ENCODE assay signal across 12 cellular contexts in the genomic region with DNA sequence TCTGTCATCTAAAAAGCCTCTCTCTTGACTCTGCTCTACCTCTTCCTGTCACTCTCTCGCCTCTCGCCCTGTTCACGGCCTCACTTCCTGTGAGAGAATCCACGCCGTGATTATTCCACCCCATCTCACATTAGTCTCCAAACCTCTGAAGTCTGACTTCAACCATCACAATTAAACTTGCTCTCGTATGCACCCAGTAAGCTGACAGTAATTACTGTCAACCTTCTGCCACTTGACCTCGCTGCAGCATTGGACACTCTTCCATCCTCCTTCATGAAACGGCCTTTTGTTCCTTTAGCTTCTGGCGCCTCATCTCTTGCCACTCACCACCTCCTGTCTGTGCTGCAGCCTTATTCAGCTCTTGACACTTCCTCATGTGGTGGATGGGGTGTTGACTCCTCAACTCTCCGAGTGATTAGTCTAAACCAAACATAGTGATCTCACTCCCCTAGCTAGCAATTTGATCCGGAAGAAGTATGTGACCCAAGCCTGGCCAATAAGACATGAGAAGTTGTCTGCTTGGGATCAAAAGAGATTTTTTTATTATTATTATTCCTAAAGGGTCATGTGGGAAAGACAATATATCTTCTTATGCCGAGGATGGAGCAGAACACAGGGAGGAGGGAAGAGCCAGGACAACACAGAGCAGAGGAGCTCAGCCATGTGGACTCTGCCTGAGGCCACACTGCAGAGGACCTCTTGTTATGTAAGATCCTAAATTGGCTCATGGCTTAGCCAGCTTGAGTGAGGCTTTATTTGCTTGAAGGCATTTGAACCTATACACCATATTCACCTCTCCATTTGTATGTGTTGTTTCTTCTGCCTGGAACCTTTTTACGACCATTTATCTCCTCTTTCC. TPM values are rescaled to one million over a fixed set of nuclear protein-coding genes. Genes with fewer than 3 reads are reported as not detected.
DNase-seq lines count a peak whose midpoint lies in the region; ATAC-seq and TF ChIP-seq lines count a peak whose summit lies in the region.
"Had no signal": no experiment of that assay in that cellular context is flagged by ENCODE, and none has a peak within 500 bp of the region (broad histone marks: within the 10 kb centered on the region; RNA-seq: fewer than 3 reads in every experiment).

No MANE protein-coding gene starts in this region.

- no peak overlapping the region for H3T11ph ChIP-seq in H9 (ENCODE audit: low read length)

- H3K56ac ChIP-seq in H9 (ENCODE audit: insufficient read length, low read depth, low read length): no peak overlapping the region

- H2BK12ac ChIP-seq in H9 (ENCODE audit: insufficient read length, low read depth, low read length): no peak overlapping the region

- WGBS in H9 (ENCODE audit: extremely low coverage, insufficient read length, low lambda C conversion rate): no CpG with 5 or more reads among the region's 13 CpGs

- H4K5ac ChIP-seq in H9 (ENCODE audit: insufficient read length, low read depth, low read length): no peak overlapping the region

- no peak overlapping the region for H2BK5ac ChIP-seq in H9 (ENCODE audit: insufficient read length, low read length)

- H4K8ac ChIP-seq in H9 (replicated peaks; ENCODE audit: insufficient read length, low read depth, low read length): no peak overlapping the region

- H3K4me3 Mint-ChIP-seq in activated CD4-positive, alpha-beta memory T cell treated with anti-CD3 and anti-CD28 coated beads, Interleukin-2, amount 10 ng/mL, durations not matched to agents 7 days and 5 days: peak overlapping the region; percentile 69
- H3K4me3 Mint-ChIP-seq in effector memory CD8-positive, alpha-beta T cell: peak overlapping the region; percentile 82 to 87
- H3K4me3 Mint-ChIP-seq in H9: no peak overlapping the region
- H3K4me3 Mint-ChIP-seq: WTC11 had no signal

- no peak overlapping the region for H2BK20ac ChIP-seq in H9 (ENCODE audit: low read depth, low read length, poor library complexity, severe bottlenecking)

- H3K18ac ChIP-seq in H9 (ENCODE audit: insufficient read length, low read depth, low read length): no peak overlapping the region

- ATAC-seq in effector memory CD8-positive, alpha-beta T cell (replicated peaks): peak; percentile 84
- ATAC-seq: WTC11 had no signal

- H4K91ac ChIP-seq in H9 (ENCODE audit: insufficient read length, low read depth, low read length): no peak overlapping the region

- peaks cover 15% of the 10 kb centered on the region for H3K36me3 Mint-ChIP-seq in activated CD4-positive, alpha-beta memory T cell treated with anti-CD3 and anti-CD28 coated beads, Interleukin-2, amount 10 ng/mL, durations not matched to agents 7 days and 5 days (ENCODE audit: low read depth)
- H3K36me3 Mint-ChIP-seq in effector memory CD8-positive, alpha-beta T cell (ENCODE audit: insufficient read depth): peaks cover 11% of the 10 kb centered on the region
- peaks cover 0 to 4% (median 0%) of the 10 kb centered on the region in 3 experiments; a peak in 2 of 7 replicates for H3K36me3 Mint-ChIP-seq in H9 (ENCODE audit: insufficient read depth in 1 of 3, low read depth in 3 of 3)

- H3K9ac ChIP-seq in H9 (ENCODE audit: extremely low read depth, insufficient read length, low read length): no peak overlapping the region

- CTCF ChIA-PET in activated CD4-positive, alpha-beta memory T cell treated with anti-CD3 and anti-CD28 coated beads, Interleukin-2, amount 10 ng/mL, durations not matched to agents 7 days and 5 days (lab: Charles Lee): interaction anchor here (0.6 to 3.7 kb wide), 5 partner anchors 11 to 93 kb away, joined by 3 to 16 read pairs (median 3); no protein-coding TSS in a partner anchor

- H3K27ac Mint-ChIP-seq in activated CD4-positive, alpha-beta memory T cell treated with anti-CD3 and anti-CD28 coated beads, Interleukin-2, amount 10 ng/mL, durations not matched to agents 7 days and 5 days: peak overlapping the region; percentile 91
- peak overlapping the region; percentile 88 to 93 for H3K27ac Mint-ChIP-seq in effector memory CD8-positive, alpha-beta T cell
- H3K27ac Mint-ChIP-seq in H9: no peak overlapping the region
- H3K27ac Mint-ChIP-seq: WTC11 had no signal

- H3K27ac ChIP-seq in H9 (ENCODE audit: insufficient read length, low read depth, low read length): no peak overlapping the region

- H3K4ac ChIP-seq in H9 (ENCODE audit: low read depth, low read length): no peak overlapping the region

- H3K23ac ChIP-seq in H9 (ENCODE audit: insufficient read length, low read depth, low read length): no peak overlapping the region

- TF ChIP-seq CTCF in H9 (conservative IDR thresholded peaks at IDR 0.05): no peak

- no peak overlapping the region for H3K4me2 ChIP-seq in H9 (ENCODE audit: insufficient read depth, insufficient read length, low read length)

- H3K9me3 ChIP-seq in H9 (ENCODE audit: control insufficient read depth, low read depth, low read length): no peaks in the 10 kb centered on the region

- H2AFZ ChIP-seq in H9 (ENCODE audit: low read length): no peak overlapping the region

- DNase-seq in activated T-cell treated with anti-CD3 and anti-CD28 coated beads for 1 hour (ENCODE audit: low read depth) (peak; percentile 20), activated T-cell treated with anti-CD3 and anti-CD28 coated beads for 4 hours (no peak), NCI-H2107 (lab: John Stamatoyannopoulos, UW) (no peak), H9 (no peak)
- DNase-seq in activated CD4-positive, alpha-beta memory T cell treated with anti-CD3 and anti-CD28 coated beads, Interleukin-2, amount 10 ng/mL, durations not matched to agents 7 days and 5 days: peak; percentile 53
- DNase-seq in effector memory CD8-positive, alpha-beta T cell: peak; percentile 54 to 71 (median 65)
- peak; percentile 8 to 39 for DNase-seq in stimulated activated CD8-positive, alpha-beta memory T cell treated with anti-CD3 and anti-CD28 coated beads, Interleukin-7, amount 100 ng/mL, for 1 hour (ENCODE audit: low read depth in 2 of 2)
- no peak for DNase-seq in stimulated activated CD4-positive, alpha-beta T cell treated with anti-CD3 and anti-CD28 coated beads, Interleukin-15, amount 100 ng/mL, for 24 hours
- DNase-seq: aorta, EL, heart right ventricle had no signal

- peaks cover 2% of the 10 kb centered on the region for H3K9me3 Mint-ChIP-seq in activated CD4-positive, alpha-beta memory T cell treated with anti-CD3 and anti-CD28 coated beads, Interleukin-2, amount 10 ng/mL, durations not matched to agents 7 days and 5 days
- no peaks in the 10 kb centered on the region for H3K9me3 Mint-ChIP-seq in effector memory CD8-positive, alpha-beta T cell
- H3K9me3 Mint-ChIP-seq in H9: peaks cover 0 to 4% of the 10 kb centered on the region in 2 experiments; a peak in 3 of 5 replicates

- H3K27me3 Mint-ChIP-seq in activated CD4-positive, alpha-beta memory T cell treated with anti-CD3 and anti-CD28 coated beads, Interleukin-2, amount 10 ng/mL, durations not matched to agents 7 days and 5 days: no peaks in the 10 kb centered on the region
- H3K27me3 Mint-ChIP-seq in effector memory CD8-positive, alpha-beta T cell: no peaks in the 10 kb centered on the region
- no peaks in the 10 kb centered on the region for H3K27me3 Mint-ChIP-seq in H9 (ENCODE audit: low read depth)

- H2BK120ac ChIP-seq in H9 (ENCODE audit: low read depth, low read length, poor library complexity, severe bottlenecking): no peak overlapping the region

- POLR2A ChIA-PET in activated CD4-positive, alpha-beta memory T cell treated with anti-CD3 and anti-CD28 coated beads, Interleukin-2, amount 10 ng/mL, durations not matched to agents 7 days and 5 days (lab: Charles Lee): interaction anchor here (0.8 to 2.8 kb wide), 5 partner anchors 13 to 471 kb away, joined by 3 to 16 read pairs (median 6); partner anchors contain the start of gene NABP1

- H3K79me1 ChIP-seq in H9 (ENCODE audit: insufficient read depth, low read depth, low read length, poor library complexity, severe bottlenecking): no peaks in the 10 kb centered on the region

- no peaks in the 10 kb centered on the region for H3K79me2 ChIP-seq in H9 (ENCODE audit: insufficient read depth, low read length)

- H4K20me1 ChIP-seq in H9 (ENCODE audit: control insufficient read depth, insufficient read depth, insufficient read length): no peaks in the 10 kb centered on the region

- peaks cover 40% of the 10 kb centered on the region for H3K4me1 Mint-ChIP-seq in activated CD4-positive, alpha-beta memory T cell treated with anti-CD3 and anti-CD28 coated beads, Interleukin-2, amount 10 ng/mL, durations not matched to agents 7 days and 5 days
- peaks cover 38 to 45% of the 10 kb centered on the region in 2 donors for H3K4me1 Mint-ChIP-seq in effector memory CD8-positive, alpha-beta T cell (ENCODE audit: low read depth in 2 of 2)
- H3K4me1 Mint-ChIP-seq in H9: peaks cover 0 to 3% of the 10 kb centered on the region in 2 experiments; a peak in 2 of 4 replicates

- H2BK15ac ChIP-seq in H9 (ENCODE audit: low read depth, low read length): no peak overlapping the region

- no peaks in the 10 kb centered on the region for H3K27me3 ChIP-seq in H9 (ENCODE audit: insufficient read depth, low read length)
- H3K27me3 ChIP-seq: heart right ventricle had no signal

- H3K14ac ChIP-seq in H9 (ENCODE audit: insufficient read depth, low read length): no peak overlapping the region

- no peaks in the 10 kb centered on the region for H3K4me1 ChIP-seq in H9 (ENCODE audit: insufficient read depth, low read length)

- H3K23me2 ChIP-seq in H9 (ENCODE audit: insufficient read length, low read depth, low read length, poor library complexity, severe bottlenecking): no peaks in the 10 kb centered on the region

- no peak overlapping the region for H2AK5ac ChIP-seq in H9 (ENCODE audit: insufficient read length, low read length)

RNA-seq across cellular contexts. Expression of gene MYO1B, which starts 38.4 kb away (rescaled TPM):
- total RNA-seq in activated CD4-positive, alpha-beta memory T cell treated with anti-CD3 and anti-CD28 coated beads, Interleukin-2, amount 10 ng/mL, durations not matched to agents 7 days and 5 days: 1 to 10 TPM; 2.1 to 2.9 TPM
- total RNA-seq in H9 (2021): 43.2 and 51.4 TPM in 2 replicates

RNA-seq across cellular contexts. Expression of gene STAT4, which starts 56.0 kb away (rescaled TPM):
- 100 to 1,000 TPM; 122 to 124 TPM for total RNA-seq in activated CD4-positive, alpha-beta memory T cell treated with anti-CD3 and anti-CD28 coated beads, Interleukin-2, amount 10 ng/mL, durations not matched to agents 7 days and 5 days
- 0.33 TPM in 2 replicates for total RNA-seq in H9 (2021)

Comparison
In these comparisons a context has a peak if more than half of its experiments do, and no peak if none do; other contexts are left out.
1. DNase-seq: peak in activated T-cell treated with anti-CD3 and anti-CD28 coated beads for 1 hour (single experiment), activated CD4-positive, alpha-beta memory T cell treated with anti-CD3 and anti-CD28 coated beads, Interleukin-2, amount 10 ng/mL, durations not matched to agents 7 days and 5 days (single experiment), effector memory CD8-positive, alpha-beta T cell (3 of 3) and stimulated activated CD8-positive, alpha-beta memory T cell treated with anti-CD3 and anti-CD28 coated beads, Interleukin-7, amount 100 ng/mL, for 1 hour (2 of 2); none in activated T-cell treated with anti-CD3 and anti-CD28 coated beads for 4 hours (single experiment), NCI-H2107 (single experiment), H9 (single experiment) and stimulated activated CD4-positive, alpha-beta T cell treated with anti-CD3 and anti-CD28 coated beads, Interleukin-15, amount 100 ng/mL, for 24 hours (single experiment).
2. H3K27ac Mint-ChIP-seq: peak in activated CD4-positive, alpha-beta memory T cell treated with anti-CD3 and anti-CD28 coated beads, Interleukin-2, amount 10 ng/mL, durations not matched to agents 7 days and 5 days (single experiment) and effector memory CD8-positive, alpha-beta T cell (2 of 2); none in H9 (0 of 3).
3. H3K4me3 Mint-ChIP-seq: peak in activated CD4-positive, alpha-beta memory T cell treated with anti-CD3 and anti-CD28 coated beads, Interleukin-2, amount 10 ng/mL, durations not matched to agents 7 days and 5 days (single experiment) and effector memory CD8-positive, alpha-beta T cell (2 of 2); none in H9 (0 of 2).
4. RNA of gene MYO1B, which starts 38.4 kb away (total RNA-seq): 43.2 to 51.4 TPM in H9; 2.1 to 2.9 TPM in activated CD4-positive, alpha-beta memory T cell treated with anti-CD3 and anti-CD28 coated beads, Interleukin-2, amount 10 ng/mL, durations not matched to agents 7 days and 5 days; every median in the first group is over 10 times any median in the second.
5. RNA of gene STAT4, which starts 56.0 kb away (total RNA-seq): 122 to 124 TPM in activated CD4-positive, alpha-beta memory T cell treated with anti-CD3 and anti-CD28 coated beads, Interleukin-2, amount 10 ng/mL, durations not matched to agents 7 days and 5 days; 0.33 TPM in H9; every median in the first group is over 10 times any median in the second.